Comparison of ENCODE assay signal across 30 cellular contexts in genomic region chr2:99949963-99950362, GRCh38.
"Had no signal": no experiment of that assay in that cellular context is flagged by ENCODE, and none has a peak within 500 bp of the region (broad histone marks: within the 10 kb centered on the region; RNA-seq: fewer than 3 reads in every experiment).

No MANE protein-coding gene starts in this region.

- H3K9me3 ChIP-seq: adrenal gland, ascending aorta, body of pancreas, breast epithelium had no signal

- H3K4me1 ChIP-seq: adrenal gland, ascending aorta, body of pancreas, breast epithelium had no signal

- H3K27me3 ChIP-seq: adrenal gland, ascending aorta, body of pancreas, brain microvascular endothelial cell, breast epithelium, cardiac muscle cell had no signal

- H3K4me3 ChIP-seq: adrenal gland, ascending aorta, body of pancreas, breast epithelium, cardiac muscle cell had no signal

- DNase-seq: activated effector memory CD4-positive, alpha-beta T cell treated with anti-CD3 and anti-CD28 coated beads, Interleukin-2, amount 50 U/mL, for 16 hours; activated effector memory CD4-positive, alpha-beta T cell treated with Interleukin-2 at 50 U/mL for 16 hours; activated gamma-delta T cell; activated gamma-delta T cell treated with Interleukin-2 at 50 U/mL for 16 hours; activated naive CD4-positive, alpha-beta T cell; activated naive CD4-positive, alpha-beta T cell treated with anti-CD3 and anti-CD28 coated beads for 36 hours; activated naive CD4-positive, alpha-beta T cell treated with anti-CD3 and anti-CD28 coated beads, Interleukin-2, amount 10 ng/mL, durations not matched to agents 7 days and 5 days; activated naive CD4-positive, alpha-beta T cell treated with anti-CD3 and anti-CD28 coated beads, Interleukin-2, amount 50 U/mL, for 16 hours; activated naive CD4-positive, alpha-beta T cell treated with Interleukin-2 at 50 U/mL for 16 hours; activated naive CD8-positive, alpha-beta T cell treated with anti-CD3 and anti-CD28 coated beads for 36 hours; activated naive CD8-positive, alpha-beta T cell treated with anti-CD3 and anti-CD28 coated beads, Interleukin-2, amount 10 ng/mL, durations not matched to agents 7 days and 5 days; activated naive CD8-positive, alpha-beta T cell treated with anti-CD3 and anti-CD28 coated beads, Interleukin-2, amount 50 U/mL, for 24 hours; activated T-cell treated with anti-CD3 and anti-CD28 coated beads, Interleukin-2, amount 50 U/mL, for 24 hours; activated T-cell treated with anti-CD3 and anti-CD28 coated beads, Interleukin-2, amount 50 U/mL, for 4 hours; activated T-cell treated with anti-CD3 and anti-CD28 coated beads, Interleukin-2, amount 50 U/mL, for 48 hours; activated T-cell treated with anti-CD3 and anti-CD28 coated beads, Interleukin-2, amount 50 U/mL, for 72 hours; adrenal gland; amniotic stem cell; amygdala; anterior cingulate cortex; aorta; body of pancreas; brain microvascular endothelial cell; central memory CD4-positive, alpha-beta T cell; cerebellar nuclear complex had no signal

- H3K27ac ChIP-seq: adrenal gland, ascending aorta, body of pancreas, brain microvascular endothelial cell, breast epithelium, cardiac muscle cell had no signal

- H3K36me3 ChIP-seq: adrenal gland, ascending aorta, brain microvascular endothelial cell, breast epithelium, cardiac muscle cell had no signal

- ATAC-seq: activated naive CD4-positive, alpha-beta T cell treated with anti-CD3 and anti-CD28 coated beads, Interleukin-2, amount 50 U/mL, for 72 hours; activated naive CD8-positive, alpha-beta T cell treated with anti-CD3 and anti-CD28 coated beads, Interleukin-2, amount 50 U/mL, for 24 hours; activated T-cell treated with anti-CD3 and anti-CD28 coated beads, Interleukin-2, amount 50 U/mL, for 4 hours; activated T-cell treated with anti-CD3 and anti-CD28 coated beads, Interleukin-2, amount 50 U/mL, for 72 hours; activated T-helper 17 cell treated with anti-CD3 and anti-CD28 coated beads, Interleukin-2, amount 50 U/mL, for 72 hours; body of pancreas had no signal
